Comparison of ENCODE assay signal across 24 cellular contexts in the genomic region with DNA sequence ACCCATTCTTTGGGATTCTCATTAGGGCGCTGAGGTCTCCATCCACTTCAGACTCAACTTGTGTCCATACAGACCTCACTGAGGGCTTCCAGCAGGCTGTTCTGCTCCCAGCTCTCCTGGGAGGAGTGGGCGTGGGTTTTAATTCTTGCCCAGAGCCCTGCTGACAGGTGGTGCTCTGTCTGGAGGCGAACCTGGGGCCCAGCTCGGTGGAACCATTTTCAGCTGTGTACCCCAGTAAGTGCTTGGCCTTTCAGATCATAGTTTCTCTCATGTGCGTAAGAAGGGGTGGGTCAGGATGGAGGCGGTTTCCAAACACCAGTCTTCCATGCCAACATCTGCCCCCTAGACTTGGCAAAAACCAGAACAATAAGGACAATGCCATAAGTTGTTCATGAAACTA. TPM values are rescaled to one million over a fixed set of nuclear protein-coding genes. Genes with fewer than 3 reads are reported as not detected.
"Had no signal": no experiment of that assay in that cellular context is flagged by ENCODE, and none has a peak within 500 bp of the region (broad histone marks: within the 10 kb centered on the region; RNA-seq: fewer than 3 reads in every experiment).

No MANE protein-coding gene starts in this region.

- H3K9me3 Mint-ChIP-seq: natural killer cell treated with Interleukin-12 subunit alpha and Interleukin-12 subunit beta and Interleukin-15 and Interleukin-18, amount 100 ng/mL, for 72 hours had no signal

- H3K4me3 ChIP-seq: dorsolateral prefrontal cortex, left lung, mucosa of descending colon, skin epidermis, thoracic aorta, transverse colon had no signal

- H3K27ac ChIP-seq: dorsolateral prefrontal cortex, left lung, neutrophil, parathyroid adenoma, skin epidermis, thoracic aorta, transverse colon had no signal

- ATAC-seq: left lung; mucosa of descending colon; natural killer cell treated with Interleukin-12 subunit alpha and Interleukin-12 subunit beta and Interleukin-15 and Interleukin-18, amount 100 ng/mL, for 72 hours; stimulated activated naive B cell treated with anti-CD40 and anti-IgM and Interleukin-4, amounts not matched to agents 10 μg/mL and 1 μg/mL and 100 μg/mL, for 72 hours had no signal

- H3K9ac ChIP-seq: parathyroid adenoma had no signal

- H3K4me1 Mint-ChIP-seq: immature natural killer cell; naive B cell; stimulated activated naive B cell treated with anti-CD40 and anti-IgM and Interleukin-4, amounts not matched to agents 10 μg/mL and 1 μg/mL and 100 μg/mL, for 72 hours had no signal

- H3K9me3 ChIP-seq: neutrophil, transverse colon had no signal

- H3K36me3 ChIP-seq: left lung, neutrophil, thoracic aorta, transverse colon had no signal

- H3K36me3 Mint-ChIP-seq: natural killer cell treated with Interleukin-12 subunit alpha and Interleukin-12 subunit beta and Interleukin-15 and Interleukin-18, amount 100 ng/mL, for 72 hours; stimulated activated naive B cell treated with anti-CD40 and anti-IgM and Interleukin-4, amounts not matched to agents 10 μg/mL and 1 μg/mL and 100 μg/mL, for 72 hours had no signal

- H3K27ac Mint-ChIP-seq: immature natural killer cell; natural killer cell treated with Interleukin-12 subunit alpha and Interleukin-12 subunit beta and Interleukin-15 and Interleukin-18, amount 100 ng/mL, for 72 hours; progenitor cell of endocrine pancreas; stimulated activated naive B cell treated with anti-CD40 and anti-IgM and Interleukin-4, amounts not matched to agents 10 μg/mL and 1 μg/mL and 100 μg/mL, for 72 hours; stimulated activated naive CD8-positive, alpha-beta T cell treated with anti-CD3 and anti-CD28 coated beads, Interleukin-15, Interleukin-2, amounts not matched to agents 100 ng/mL and 50 ng/mL, for 24 hours had no signal

- H3K27me3 Mint-ChIP-seq: progenitor cell of endocrine pancreas had no signal

- H3K4me3 Mint-ChIP-seq: immature natural killer cell; mesothelial cell of epicardium; natural killer cell treated with Interleukin-12 subunit alpha and Interleukin-12 subunit beta and Interleukin-15 and Interleukin-18, amount 100 ng/mL, for 72 hours; neural crest cell; stimulated activated naive B cell treated with anti-CD40 and anti-IgM and Interleukin-4, amounts not matched to agents 10 μg/mL and 1 μg/mL and 100 μg/mL, for 72 hours; stimulated activated naive CD8-positive, alpha-beta T cell treated with anti-CD3 and anti-CD28 coated beads, Interleukin-15, Interleukin-2, amounts not matched to agents 100 ng/mL and 50 ng/mL, for 24 hours had no signal

- H3K4me1 ChIP-seq: left lung, transverse colon had no signal

- DNase-seq: central memory CD4-positive, alpha-beta T cell; dorsolateral prefrontal cortex; effector CD8-positive, alpha-beta T cell; erythroblast; hypothalamus; immature natural killer cell; left lung; mesenchymal stem cell; mucosa of descending colon; naive B cell; stimulated activated CD4-positive, alpha-beta T cell treated with anti-CD3 and anti-CD28 coated beads, Interleukin-15, amount 100 ng/mL, for 24 hours; stimulated activated CD4-positive, alpha-beta T cell treated with anti-CD3 and anti-CD28 coated beads, Interleukin-2, amount 100 ng/mL, for 48 hours; stimulated activated naive B cell treated with anti-CD40 and anti-IgM and Interleukin-4, amounts not matched to agents 10 μg/mL and 1 μg/mL and 100 μg/mL, for 72 hours; transverse colon had no signal

- H3K27me3 ChIP-seq: transverse colon had no signal

RNA-seq across cellular contexts. Expression of a gene that starts 21.4 kb away (rescaled TPM):
- total RNA-seq: fibroblast of villous mesenchyme had no signal
- polyA plus RNA-seq: immature natural killer cell had no signal
